ENCODE assay signal across 6 cellular contexts in genomic region chr1:156291226-156292061, GRCh38. TPM values are rescaled to one million over a fixed set of nuclear protein-coding genes. Genes with fewer than 3 reads are reported as not detected.
DNase-seq lines count a peak whose midpoint lies in the region; TF ChIP-seq lines count a peak whose summit lies in the region.

No MANE protein-coding gene starts in this region.

- peak; percentile 98 for DNase-seq in HuH-7 (ENCODE audit: low spot score)
- DNase-seq in cerebellum (ENCODE audit: low spot score), result peak; percentile 88
- DNase-seq in medulla oblongata (ENCODE audit: extremely low spot score), result peak; percentile 86
- no peak for DNase-seq in effector CD4-positive, alpha-beta T cell
- DNase-seq in KG1 (lab: John Stamatoyannopoulos, UW), result no peak

- peak overlapping the region; percentile 37; the same call in 1 of the 2 replicates for H3K27ac ChIP-seq in C4-2B

- no peak for TF ChIP-seq CTCF in C4-2B (conservative IDR thresholded peaks at IDR 0.05)

RNA-seq across cellular contexts. Expression of gene GLMP, which starts 4.0 kb away (rescaled TPM):
- total RNA-seq in cerebellum, result 10.3 TPM

RNA-seq across cellular contexts. Expression of gene TMEM79, which starts 7.3 kb away (rescaled TPM):
- total RNA-seq in cerebellum, result 1.7 TPM

RNA-seq across cellular contexts. Expression of gene VHLL, which starts 7.7 kb away (rescaled TPM):
- 0.64 TPM for total RNA-seq in cerebellum

RNA-seq across cellular contexts. Expression of gene SMG5, which starts 8.8 kb away (rescaled TPM):
- 44.0 TPM for total RNA-seq in cerebellum

RNA-seq across cellular contexts. Expression of gene PAQR6, which starts 43.6 kb away (rescaled TPM):
- 7.7 TPM for total RNA-seq in cerebellum

Comparison
In these comparisons a context has a peak if more than half of its experiments do, and no peak if none do; other contexts are left out.
1. DNase-seq: peak in HuH-7 (single experiment), cerebellum (single experiment) and medulla oblongata (single experiment); none in effector CD4-positive, alpha-beta T cell (single experiment) and KG1 (single experiment).